Comparison of ENCODE assay signal across 8 cellular contexts in genomic region chr5:181224390-181225234, GRCh38. TPM values are rescaled to one million over a fixed set of nuclear protein-coding genes. Genes with fewer than 3 reads are reported as not detected.
DNase-seq lines count a peak whose midpoint lies in the region; ATAC-seq and TF ChIP-seq lines count a peak whose summit lies in the region.

No MANE protein-coding gene starts in this region.

- 82% methylated on average over 22 of the region's 22 CpGs for WGBS in liver
- 72 to 73% methylated on average over 22 of the region's 22 CpGs for WGBS in tibial nerve, 2 donors

- no peak for TF ChIP-seq RAD21 in liver (IDR thresholded peaks at IDR 0.05)

- TF ChIP-seq EP300 in tibial nerve (IDR thresholded peaks at IDR 0.05), result no peak

- TF ChIP-seq POLR2A in tibial nerve (IDR thresholded peaks at IDR 0.05), result no peak

- H3K4me1 ChIP-seq in adipocyte (ENCODE audit: control insufficient read depth, insufficient read depth, low read length) (peaks cover 10% of the 10 kb centered on the region), liver (ENCODE audit: control insufficient read depth in 4 of 4, insufficient read depth in 4 of 4, low read length in 3 of 4) (peaks cover 10 to 28% (median 15%) of the 10 kb centered on the region in 4 donors), tibial nerve (peaks cover 0 to 24% (median 4%) of the 10 kb centered on the region in 4 donors)

- H3K36me3 ChIP-seq in adipocyte (ENCODE audit: control insufficient read depth, insufficient read depth, low read length, severe bottlenecking) (peaks cover 17% of the 10 kb centered on the region), liver (ENCODE audit: control insufficient read depth in 4 of 4, insufficient read depth in 3 of 4, low read depth in 1 of 4, low read length in 3 of 4) (peaks cover 0 to 4% (median 2%) of the 10 kb centered on the region in 4 donors), tibial nerve (peaks cover 0 to 19% (median 0%) of the 10 kb centered on the region in 3 donors)

- intact Hi-C loops in Right ventricle myocardium superior (cut with DNase I), result loop anchor here (2.0 to 5.0 kb wide), 2 partner anchors 18 to 37 kb away; partner anchors contain the start of gene RACK1
- intact Hi-C loops in left ventricle myocardium superior (cut with micrococcal nuclease), result no loop called here

- peak overlapping the region; percentile 89 for H3K4me3 ChIP-seq in adipocyte (ENCODE audit: low read length)
- H3K4me3 ChIP-seq in liver (ENCODE audit: low read depth in 1 of 3, low read length in 3 of 3), result peak overlapping the region in 2 of 3 donors; percentile 64 to 87
- peak overlapping the region; percentile 71 to 91 (median 82) for H3K4me3 ChIP-seq in tibial nerve

- ATAC-seq in Right ventricle myocardium superior (ENCODE audit: poor library complexity) (no peak), left ventricle myocardium superior (no peak), HG02973 (IDR thresholded peaks at IDR 0.05; ENCODE audit: unreplicated experiment) (no peak)

- DNase-seq in Right ventricle myocardium superior (peak; percentile 48), left ventricle myocardium superior (no peak), adipocyte (ENCODE audit: low read depth) (no peak), tibial nerve (ENCODE audit: low spot score in 2 of 2) (no peak), DMS 273 (lab: John Stamatoyannopoulos, UW; ENCODE audit: unreplicated experiment) (no peak)
- DNase-seq in activated CD4-positive, CD25-positive, alpha-beta regulatory T cell (lab: John Stamatoyannopoulos, UW), result no peak

- no peak for TF ChIP-seq CTCF in liver (IDR thresholded peaks at IDR 0.05; ENCODE audit: low read depth, low read length, missing input control)
- TF ChIP-seq CTCF in tibial nerve (IDR thresholded peaks at IDR 0.05), result no peak

- H3K27ac ChIP-seq in liver (ENCODE audit: low read depth in 1 of 2, low read length in 2 of 2) (no peak overlapping the region), tibial nerve (peak overlapping the region in 3 of 4 donors; percentile 92 to 98 (median 96))

- H3K27me3 ChIP-seq in adipocyte (replicated peaks; ENCODE audit: control insufficient read depth, insufficient read depth, low read length) (no peaks in the 10 kb centered on the region), liver (ENCODE audit: control insufficient read depth in 4 of 4, insufficient read depth in 4 of 4, low read length in 3 of 4) (no peaks in the 10 kb centered on the region), tibial nerve (no peaks in the 10 kb centered on the region)

- peak overlapping the region; percentile 97 for H3K9ac ChIP-seq in adipocyte (ENCODE audit: low read length)
- no peak overlapping the region for H3K9ac ChIP-seq in liver (ENCODE audit: low read depth in 1 of 2, low read length in 2 of 2)

- H3K9me3 ChIP-seq in adipocyte (ENCODE audit: control insufficient read depth, low read length) (no peaks in the 10 kb centered on the region), liver (ENCODE audit: control insufficient read depth in 4 of 4, low read length in 3 of 4) (no peaks in the 10 kb centered on the region), tibial nerve (no peaks in the 10 kb centered on the region)

TF ChIP-seq in liver, 16 proteins besides CTCF, POLR2A, EP300 and RAD21:
- TF ChIP-seq TAF1 (conservative IDR thresholded peaks at IDR 0.05) (no peak), HNF4G (IDR thresholded peaks at IDR 0.05) (no peak), GABPA (IDR thresholded peaks at IDR 0.05 in 1 of 2, conservative IDR thresholded peaks at IDR 0.05 in 1 of 2) (no peak), SP1 (IDR thresholded peaks at IDR 0.05) (no peak), HNF4A (conservative IDR thresholded peaks at IDR 0.05) (no peak), REST (IDR thresholded peaks at IDR 0.05) (no peak), FOXA1 (IDR thresholded peaks at IDR 0.05) (no peak), JUND (IDR thresholded peaks at IDR 0.05) (no peak), NR2F2 (IDR thresholded peaks at IDR 0.05) (no peak), ZBTB33 (IDR thresholded peaks at IDR 0.05) (no peak)

RNA-seq across cellular contexts. Expression of gene TRIM41, which starts 1.5 kb away (rescaled TPM):
- 20.7 TPM for total RNA-seq in Right ventricle myocardium superior
- total RNA-seq in left ventricle myocardium superior, result 23.7 TPM
- total RNA-seq in liver, result 10 to 100 TPM in 1 of 2 donors, 1 to 10 TPM in 1; 9.6 to 12.3 TPM
- 10 to 100 TPM in 1 of 2 donors, 1 to 10 TPM in 1; 2.8 to 14.1 TPM for polyA plus RNA-seq in liver
- 10 to 100 TPM; 17.9 to 25.7 (median 22.7) TPM for total RNA-seq in tibial nerve

RNA-seq across cellular contexts. Expression of gene RACK1, which starts 19.1 kb away (rescaled TPM):
- total RNA-seq in Right ventricle myocardium superior (577 TPM), left ventricle myocardium superior (641 TPM), liver (1,000 to 10,000 TPM in 1 of 2 donors, 100 to 1,000 TPM in 1; 967 to 2,255 TPM), tibial nerve (1,000 to 10,000 TPM; 1,722 to 2,174 (median 1,870) TPM)
- polyA plus RNA-seq in liver, result 100 to 1,000 TPM; 310 to 913 TPM

RNA-seq across cellular contexts. Expression of gene TRIM7, which starts 19.6 kb away (rescaled TPM):
- total RNA-seq in Right ventricle myocardium superior (10.8 TPM), left ventricle myocardium superior (20.0 TPM), liver (under 1 TPM in 1 of 2 donors, not detected in 1; 0.50 TPM), tibial nerve (10 to 100 TPM in 3 of 4 donors, 1 to 10 TPM in 1; 3.7 to 12.1 (median 10.6) TPM)
- polyA plus RNA-seq in liver, result under 1 TPM; 0.10 to 0.14 TPM

RNA-seq across cellular contexts. Expression of gene TRIM52, which starts 36.3 kb away (rescaled TPM):
- 9.3 TPM for total RNA-seq in Right ventricle myocardium superior
- total RNA-seq in left ventricle myocardium superior, result 10.0 TPM
- total RNA-seq in liver, result 10 to 100 TPM in 1 of 2 donors, 1 to 10 TPM in 1; 8.7 to 11.4 TPM
- 1 to 10 TPM; 2.8 to 3.9 TPM for polyA plus RNA-seq in liver
- total RNA-seq in tibial nerve, result 10 to 100 TPM; 12.3 to 20.3 (median 16.4) TPM

Comparison
In these comparisons a context has a peak if more than half of its experiments do, and no peak if none do; other contexts are left out.
1. H3K27ac ChIP-seq: peak in tibial nerve (3 of 4); none in liver (0 of 2).
2. Peak in every context shown above with its lines, with median percentiles within 50 percentile points of each other: H3K4me3 ChIP-seq.